ENCODE assay signal across 14 cellular contexts in the genomic region with DNA sequence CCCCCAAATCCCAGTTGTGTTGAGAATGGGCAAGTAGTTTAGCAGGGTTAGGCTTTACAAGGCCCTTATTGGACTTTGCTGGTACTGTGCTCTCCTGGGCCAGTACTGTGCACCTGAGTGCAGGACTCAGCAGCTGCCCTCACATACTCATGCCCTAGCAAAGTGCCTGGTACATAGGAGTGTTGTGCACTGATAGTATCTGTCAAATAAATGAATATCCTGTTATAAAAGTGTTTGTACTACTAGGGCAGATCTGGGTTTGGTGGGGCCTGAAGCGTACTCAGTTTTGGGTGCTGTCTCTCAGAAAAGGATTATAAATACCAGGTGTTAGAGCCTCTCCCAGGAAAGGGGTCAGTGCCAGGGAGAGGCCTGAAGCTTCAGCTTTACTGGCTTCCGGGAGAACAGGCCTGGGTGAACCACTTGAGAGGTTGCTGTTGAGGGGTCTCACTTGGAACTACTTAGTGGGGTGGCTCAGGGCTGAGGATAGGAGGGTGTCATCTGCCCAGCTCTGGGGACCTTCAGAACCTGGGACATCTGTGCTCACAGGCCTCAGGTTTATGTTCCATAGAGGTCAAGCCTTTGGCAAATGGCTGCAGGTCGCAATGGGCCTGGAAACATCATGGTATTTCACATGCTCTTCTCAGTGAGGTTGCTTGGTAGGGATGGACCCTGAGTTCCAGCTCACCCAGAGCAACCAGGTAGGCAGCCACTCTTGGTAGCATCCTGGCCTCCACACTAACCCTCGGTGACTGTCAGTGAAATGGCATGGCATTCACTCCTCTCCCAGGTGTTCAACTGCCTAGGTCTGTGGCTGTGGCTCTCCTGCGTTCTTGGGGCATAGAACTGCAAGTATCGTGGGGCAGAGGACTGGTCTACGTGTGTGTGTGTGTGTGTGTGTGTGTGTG.
DNase-seq lines count a peak whose midpoint lies in the region; ATAC-seq, FAIRE-seq and TF ChIP-seq lines count a peak whose summit lies in the region.
"Had no signal": no experiment of that assay in that cellular context is flagged by ENCODE, and none has a peak within 500 bp of the region (broad histone marks: within the 10 kb centered on the region; RNA-seq: fewer than 3 reads in every experiment).

No MANE protein-coding gene starts in this region.

- peaks cover 87 to 92% of the 10 kb centered on the region in 2 donors for H3K4me1 ChIP-seq in kidney (ENCODE audit: control insufficient read depth in 1 of 2, insufficient read depth in 1 of 2, low read depth in 1 of 2, low read length in 2 of 2)
- H3K4me1 ChIP-seq in spleen: peaks cover 56 to 100% (median 98%) of the 10 kb centered on the region in 6 donors

- POLR2A ChIA-PET in CD4-positive, alpha-beta T cell (lab: Charles Lee): interaction anchor here (0.9 to 5.0 kb wide), 5 partner anchors 11 to 93 kb away, joined by 3 to 34 read pairs (median 4); no protein-coding TSS in a partner anchor
- POLR2A ChIA-PET in activated CD4-positive, alpha-beta memory T cell treated with anti-CD3 and anti-CD28 coated beads for 36 hours (lab: Charles Lee): no interaction called here

- DNase-seq in CD4-positive, alpha-beta T cell: no peak
- DNase-seq in activated CD4-positive, alpha-beta memory T cell treated with anti-CD3 and anti-CD28 coated beads for 36 hours: no peak
- DNase-seq in kidney: no peak
- no peak for DNase-seq in spleen
- no peak for DNase-seq in iPS-NIHi7 (ENCODE audit: extremely low spot score)
- DNase-seq in NCI-H524 treated with DMSO at 0.1 percent for 48 hours (lab: John Stamatoyannopoulos, UW): no peak
- DNase-seq: activated naive CD4-positive, alpha-beta T cell; islet precursor cell; NCI-H2029 had no signal

- CTCF ChIA-PET in CD4-positive, alpha-beta T cell (lab: Charles Lee): interaction anchor here (1.0 kb wide), 1 partner anchor 96 kb away, joined by 3 read pairs; no protein-coding TSS in a partner anchor
- CTCF ChIA-PET in activated CD4-positive, alpha-beta memory T cell treated with anti-CD3 and anti-CD28 coated beads for 36 hours (lab: Charles Lee): no interaction called here

- peak overlapping the region; percentile 63 for H3K27ac Mint-ChIP-seq in CD4-positive, alpha-beta T cell
- peak overlapping the region; percentile 20 for H3K27ac Mint-ChIP-seq in activated CD4-positive, alpha-beta memory T cell treated with anti-CD3 and anti-CD28 coated beads for 36 hours

- H3K4me3 ChIP-seq in kidney (ENCODE audit: low read length in 2 of 2): no peak overlapping the region
- no peak overlapping the region for H3K4me3 ChIP-seq in spleen

- H3K9me3 Mint-ChIP-seq in CD4-positive, alpha-beta T cell: no peaks in the 10 kb centered on the region
- H3K9me3 Mint-ChIP-seq in activated CD4-positive, alpha-beta memory T cell treated with anti-CD3 and anti-CD28 coated beads for 36 hours: no peaks in the 10 kb centered on the region

- WGBS in spleen, 5 donors: 88 to 93% (median 90%) methylated on average over 6 to 7 of the region's 7 CpGs

- peaks cover 98% of the 10 kb centered on the region for H3K4me1 Mint-ChIP-seq in CD4-positive, alpha-beta T cell (ENCODE audit: low read depth)
- H3K4me1 Mint-ChIP-seq in activated CD4-positive, alpha-beta memory T cell treated with anti-CD3 and anti-CD28 coated beads for 36 hours (ENCODE audit: low read depth): peaks cover 79% of the 10 kb centered on the region

- FAIRE-seq in kidney (lab: Jason Lieb, UNC): no peak
- FAIRE-seq: D721Med, GM12892, TTC549 had no signal

- peaks cover 0 to 4% of the 10 kb centered on the region in 2 donors for H3K36me3 ChIP-seq in kidney (ENCODE audit: control insufficient read depth in 1 of 2, insufficient read depth in 2 of 2, low read length in 2 of 2)
- no peaks in the 10 kb centered on the region for H3K36me3 ChIP-seq in spleen

- no peak for TF ChIP-seq POLR2A in spleen (IDR thresholded peaks at IDR 0.05)

- H3K4me3 Mint-ChIP-seq in CD4-positive, alpha-beta T cell: peak overlapping the region; percentile 65
- H3K4me3 Mint-ChIP-seq in activated CD4-positive, alpha-beta memory T cell treated with anti-CD3 and anti-CD28 coated beads for 36 hours: no peak overlapping the region

- no peaks in the 10 kb centered on the region for H3K27me3 ChIP-seq in CD4-positive, alpha-beta T cell (ENCODE audit: control insufficient read depth, insufficient read depth, low read length)
- no peaks in the 10 kb centered on the region for H3K27me3 ChIP-seq in spleen (replicated peaks in 1 of 7)

- no peaks in the 10 kb centered on the region for H3K27me3 Mint-ChIP-seq in CD4-positive, alpha-beta T cell
- H3K27me3 Mint-ChIP-seq in activated CD4-positive, alpha-beta memory T cell treated with anti-CD3 and anti-CD28 coated beads for 36 hours: peaks cover 2% of the 10 kb centered on the region

- H3K27ac ChIP-seq in CD4-positive, alpha-beta T cell (ENCODE audit: low read depth, low read length): no peak overlapping the region
- H3K27ac ChIP-seq in kidney (ENCODE audit: low read depth in 2 of 2, low read length in 2 of 2): peak overlapping the region; percentile 91 to 93
- H3K27ac ChIP-seq in spleen: peak overlapping the region; percentile 2 to 92 (median 89)

- H3K9ac ChIP-seq in kidney (ENCODE audit: low read length in 2 of 2): no peak overlapping the region

- no peak for ATAC-seq in CD4-positive, alpha-beta T cell (ENCODE audit: poor library complexity)
- no peak for ATAC-seq in HG03039 (IDR thresholded peaks at IDR 0.05; ENCODE audit: unreplicated experiment)
- no peak for ATAC-seq in esophagus mucosa

- no peaks in the 10 kb centered on the region for H3K36me3 Mint-ChIP-seq in CD4-positive, alpha-beta T cell (ENCODE audit: low read depth)
- no peaks in the 10 kb centered on the region for H3K36me3 Mint-ChIP-seq in activated CD4-positive, alpha-beta memory T cell treated with anti-CD3 and anti-CD28 coated beads for 36 hours

- intact Hi-C loops in CD4-positive, alpha-beta T cell (cut with DNase I, micrococcal nuclease): loop anchor here (2.0 to 10.0 kb wide), 4 partner anchors 21 to 291 kb away; a partner anchor contains a TSS
- intact Hi-C loops in activated CD4-positive, alpha-beta memory T cell treated with anti-CD3 and anti-CD28 coated beads for 36 hours (cut with micrococcal nuclease): loop anchor here (5.0 kb wide), 1 partner anchor 33 kb away; no protein-coding TSS in a partner anchor
- intact Hi-C loops in kidney (cut with DNase I) (loop anchor here (10.0 kb wide), 1 partner anchor 101 kb away; no protein-coding TSS in a partner anchor), spleen (cut with DNase I; ENCODE audit: low total_unique reads) (no loop called here)

- H3K9me3 ChIP-seq in CD4-positive, alpha-beta T cell (ENCODE audit: control insufficient read depth, low read length): no peaks in the 10 kb centered on the region
- H3K9me3 ChIP-seq in kidney (ENCODE audit: control insufficient read depth in 1 of 2, low read length in 2 of 2): no peaks in the 10 kb centered on the region
- H3K9me3 ChIP-seq in spleen: no peaks in the 10 kb centered on the region

- no peak for TF ChIP-seq CTCF in CD4-positive, alpha-beta T cell (IDR thresholded peaks at IDR 0.05)
- TF ChIP-seq CTCF in kidney (IDR thresholded peaks at IDR 0.05; ENCODE audit: borderline replicate concordance, extremely low read depth, insufficient read depth): no peak
- no peak for TF ChIP-seq CTCF in spleen (IDR thresholded peaks at IDR 0.05 in 8 of 11, conservative IDR thresholded peaks at IDR 0.05 in 3 of 11)
